ENCODE assay signal across 15 cellular contexts in genomic region chrX:149916745-149917392, GRCh38. TPM values are rescaled to one million over a fixed set of nuclear protein-coding genes. Genes with fewer than 3 reads are reported as not detected.
DNase-seq lines count a peak whose midpoint lies in the region; ATAC-seq, FAIRE-seq and TF ChIP-seq lines count a peak whose summit lies in the region.
"Had no signal": no experiment of that assay in that cellular context is flagged by ENCODE, and none has a peak within 500 bp of the region (broad histone marks: within the 10 kb centered on the region; RNA-seq: fewer than 3 reads in every experiment).

No MANE protein-coding gene starts in this region.

- H3K36me3 Mint-ChIP-seq in activated CD8-positive, alpha-beta T cell treated with anti-CD3 and anti-CD28 coated beads for 36 hours (ENCODE audit: low read depth): peaks cover 1% of the 10 kb centered on the region
- no peaks in the 10 kb centered on the region; the same call in 2 of the 3 replicates for H3K36me3 Mint-ChIP-seq in GM23338 (ENCODE audit: low read depth)
- H3K36me3 Mint-ChIP-seq in H9 (ENCODE audit: insufficient read depth in 1 of 3, low read depth in 3 of 3): peaks cover 0 to 4% (median 3%) of the 10 kb centered on the region in 3 experiments; a peak in 3 of 7 replicates

- H4K5ac ChIP-seq in H9 (ENCODE audit: insufficient read length, low read depth, low read length): no peak overlapping the region

- no peak overlapping the region for H4K91ac ChIP-seq in H9 (ENCODE audit: insufficient read length, low read depth, low read length)

- POLR2A ChIA-PET in activated CD8-positive, alpha-beta T cell treated with anti-CD3 and anti-CD28 coated beads for 36 hours (lab: Charles Lee): no interaction called here

- no peak overlapping the region for H2AK5ac ChIP-seq in H9 (ENCODE audit: insufficient read length, low read length)

- H3T11ph ChIP-seq in H9 (ENCODE audit: low read length): no peak overlapping the region

- H3K36me3 ChIP-seq in GM23338 (ENCODE audit: insufficient read depth): no peaks in the 10 kb centered on the region
- H3K36me3 ChIP-seq: BLaER1, Peyer's patch had no signal

- H3K27ac ChIP-seq in GM23338 (ENCODE audit: low read depth): no peak overlapping the region
- H3K27ac ChIP-seq in H9 (ENCODE audit: insufficient read length, low read depth, low read length): no peak overlapping the region
- H3K27ac ChIP-seq: BLaER1, epithelial cell of prostate, Peyer's patch had no signal

- intact Hi-C loops in activated CD8-positive, alpha-beta T cell treated with anti-CD3 and anti-CD28 coated beads for 36 hours (cut with micrococcal nuclease): no loop called here

- no peak overlapping the region for H3K4ac ChIP-seq in H9 (ENCODE audit: low read depth, low read length)

- H4K8ac ChIP-seq in H9 (replicated peaks; ENCODE audit: insufficient read length, low read depth, low read length): no peak overlapping the region

- no peak overlapping the region for H2AFZ ChIP-seq in GM23338
- H2AFZ ChIP-seq in H9 (ENCODE audit: low read length): no peak overlapping the region

- H3K56ac ChIP-seq in H9 (ENCODE audit: insufficient read length, low read depth, low read length): no peak overlapping the region

- H3K27me3 ChIP-seq in GM23338 (ENCODE audit: insufficient read depth) (no peaks in the 10 kb centered on the region), H9 (ENCODE audit: insufficient read depth, low read length) (no peaks in the 10 kb centered on the region)
- H3K27me3 ChIP-seq: BLaER1, Peyer's patch had no signal

- H3K79me1 ChIP-seq in H9 (ENCODE audit: insufficient read depth, low read depth, low read length, poor library complexity, severe bottlenecking): no peaks in the 10 kb centered on the region

- peak; percentile 14 for TF ChIP-seq CTCF in GM12864 (IDR thresholded peaks at IDR 0.05; ENCODE audit: low read depth, low read length, missing control alignments)
- no peak for TF ChIP-seq CTCF in activated CD8-positive, alpha-beta T cell treated with anti-CD3 and anti-CD28 coated beads for 36 hours (IDR thresholded peaks at IDR 0.05)
- no peak for TF ChIP-seq CTCF in GM23338 (conservative IDR thresholded peaks at IDR 0.05; ENCODE audit: low read depth in 2 of 2)
- no peak for TF ChIP-seq CTCF in H9 (conservative IDR thresholded peaks at IDR 0.05)

- H4K20me1 ChIP-seq in GM23338 (replicated peaks; ENCODE audit: insufficient read depth) (no peaks in the 10 kb centered on the region), H9 (ENCODE audit: control insufficient read depth, insufficient read depth, insufficient read length) (no peaks in the 10 kb centered on the region)
- H4K20me1 ChIP-seq: BLaER1 had no signal

- H3K4me2 ChIP-seq in GM23338 (no peak overlapping the region), H9 (ENCODE audit: insufficient read depth, insufficient read length, low read length) (no peak overlapping the region)
- H3K4me2 ChIP-seq: BLaER1 had no signal

- no peak overlapping the region for H2BK12ac ChIP-seq in H9 (ENCODE audit: insufficient read length, low read depth, low read length)

- H3K9ac ChIP-seq in H9 (ENCODE audit: extremely low read depth, insufficient read length, low read length): no peak overlapping the region
- H3K9ac ChIP-seq: BLaER1 had no signal

- DNase-seq in GM12864 (ENCODE audit: low read depth) (peak; percentile 34), GM19239 (ENCODE audit: insufficient read length, low spot score) (no peak), GM23338 (ENCODE audit: low spot score) (no peak), AG08396 (ENCODE audit: low spot score) (no peak), RPMI8226 (no peak), H9 (no peak)
- DNase-seq in activated CD8-positive, alpha-beta T cell treated with anti-CD3 and anti-CD28 coated beads for 36 hours: peak; percentile 51
- DNase-seq: activated CD4-positive, CD25-positive, alpha-beta regulatory T cell; amygdala; Peyer's patch; stimulated activated CD4-positive, alpha-beta T cell treated with anti-CD3 and anti-CD28 coated beads, Interleukin-2, amount 100 ng/mL, for 48 hours had no signal

- no peak overlapping the region for H2BK15ac ChIP-seq in H9 (ENCODE audit: low read depth, low read length)

- no peak overlapping the region for H2BK5ac ChIP-seq in H9 (ENCODE audit: insufficient read length, low read length)

- peak; percentile 40 for FAIRE-seq in GM19239 (lab: Jason Lieb, UNC)
- FAIRE-seq: islet of Langerhans had no signal

- peaks cover 14% of the 10 kb centered on the region for H3K4me1 Mint-ChIP-seq in activated CD8-positive, alpha-beta T cell treated with anti-CD3 and anti-CD28 coated beads for 36 hours (ENCODE audit: low read depth)
- no peaks in the 10 kb centered on the region for H3K4me1 Mint-ChIP-seq in GM23338
- H3K4me1 Mint-ChIP-seq in H9: no peaks in the 10 kb centered on the region

- H3K27ac Mint-ChIP-seq in activated CD8-positive, alpha-beta T cell treated with anti-CD3 and anti-CD28 coated beads for 36 hours: peak overlapping the region; percentile 59
- H3K27ac Mint-ChIP-seq in GM23338 (no peak overlapping the region), H9 (no peak overlapping the region)

- no peaks in the 10 kb centered on the region for H3K9me2 ChIP-seq in GM23338 (ENCODE audit: insufficient read depth)

- H3K14ac ChIP-seq in H9 (ENCODE audit: insufficient read depth, low read length): no peak overlapping the region

- H2BK120ac ChIP-seq in H9 (ENCODE audit: low read depth, low read length, poor library complexity, severe bottlenecking): no peak overlapping the region

- no peak overlapping the region for H3K4me3 ChIP-seq in GM12864 (ENCODE audit: low read depth, low read length)
- H3K4me3 ChIP-seq in GM23338: no peak overlapping the region
- H3K4me3 ChIP-seq: BLaER1, Peyer's patch had no signal

- no peak overlapping the region for H3K18ac ChIP-seq in H9 (ENCODE audit: insufficient read length, low read depth, low read length)

- ATAC-seq in HG03039 (IDR thresholded peaks at IDR 0.05; ENCODE audit: unreplicated experiment) (peak; percentile 73), GM23338 (no peak)
- peak; percentile 97 for ATAC-seq in activated CD8-positive, alpha-beta T cell treated with anti-CD3 and anti-CD28 coated beads for 36 hours

- no peaks in the 10 kb centered on the region for H3F3A ChIP-seq in GM23338 (replicated peaks; ENCODE audit: low read depth)

- H3K9me3 Mint-ChIP-seq in activated CD8-positive, alpha-beta T cell treated with anti-CD3 and anti-CD28 coated beads for 36 hours: peaks cover 5% of the 10 kb centered on the region
- H3K9me3 Mint-ChIP-seq in GM23338: no peaks in the 10 kb centered on the region
- peaks cover 31 to 37% of the 10 kb centered on the region in 2 experiments for H3K9me3 Mint-ChIP-seq in H9

- no peaks in the 10 kb centered on the region for H3K4me1 ChIP-seq in GM23338 (ENCODE audit: insufficient read depth)
- no peaks in the 10 kb centered on the region for H3K4me1 ChIP-seq in H9 (ENCODE audit: insufficient read depth, low read length)
- H3K4me1 ChIP-seq: BLaER1, Peyer's patch had no signal

- WGBS in H9 (ENCODE audit: extremely low coverage, insufficient read length, low lambda C conversion rate): no CpG with 5 or more reads among the region's 3 CpGs

- H3K9me3 ChIP-seq in H9 (ENCODE audit: control insufficient read depth, low read depth, low read length): peaks cover 8% of the 10 kb centered on the region
- H3K9me3 ChIP-seq: BLaER1, Peyer's patch had no signal

- H3K79me2 ChIP-seq in GM23338 (replicated peaks; ENCODE audit: insufficient read depth) (no peaks in the 10 kb centered on the region), H9 (ENCODE audit: insufficient read depth, low read length) (no peaks in the 10 kb centered on the region)

- H3K27me3 Mint-ChIP-seq in activated CD8-positive, alpha-beta T cell treated with anti-CD3 and anti-CD28 coated beads for 36 hours: no peaks in the 10 kb centered on the region
- H3K27me3 Mint-ChIP-seq in GM23338 (ENCODE audit: insufficient read depth, low read depth, poor library complexity): peaks cover 2% of the 10 kb centered on the region
- no peaks in the 10 kb centered on the region for H3K27me3 Mint-ChIP-seq in H9 (ENCODE audit: low read depth)

- H3K23ac ChIP-seq in H9 (ENCODE audit: insufficient read length, low read depth, low read length): no peak overlapping the region

- no peak overlapping the region for H3K4me3 Mint-ChIP-seq in activated CD8-positive, alpha-beta T cell treated with anti-CD3 and anti-CD28 coated beads for 36 hours
- H3K4me3 Mint-ChIP-seq in GM23338 (no peak overlapping the region), H9 (no peak overlapping the region)

- CTCF ChIA-PET in activated CD8-positive, alpha-beta T cell treated with anti-CD3 and anti-CD28 coated beads for 36 hours (lab: Charles Lee): interaction anchor here (0.8 to 1.2 kb wide), 3 partner anchors 21 to 114 kb away, joined by 3 read pairs; partner anchors contain the start of gene EOLA2

- H2BK20ac ChIP-seq in H9 (ENCODE audit: low read depth, low read length, poor library complexity, severe bottlenecking): no peak overlapping the region

- no peaks in the 10 kb centered on the region for H3K23me2 ChIP-seq in H9 (ENCODE audit: insufficient read length, low read depth, low read length, poor library complexity, severe bottlenecking)

TF ChIP-seq in GM23338, 12 proteins besides CTCF, POLR2A, EP300 and RAD21 (continues in another document):
- no peak for TF ChIP-seq NANOG (IDR thresholded peaks at IDR 0.05; ENCODE audit: borderline replicate concordance)
- TF ChIP-seq STAT1 (IDR thresholded peaks at IDR 0.05; ENCODE audit: unreplicated experiment): no peak
- no peak for TF ChIP-seq CREB1 (CRISPR knock-in tag; IDR thresholded peaks at IDR 0.05; ENCODE audit: low read depth)
- TF ChIP-seq ZNF114 (CRISPR knock-in tag; IDR thresholded peaks at IDR 0.05): no peak

RNA-seq across cellular contexts. Expression of gene HSFX4, which starts 12.5 kb away (rescaled TPM):
- total RNA-seq in activated CD8-positive, alpha-beta T cell treated with anti-CD3 and anti-CD28 coated beads for 36 hours: not detected
- not detected in 2 replicates for total RNA-seq in GM23338 (2014; rRNA removed; shearing (Covaris generic))
- not detected in 2 replicates for polyA plus RNA-seq in GM23338 (2016; fragmentation: Nextera tagmentation; extraction: Ambion mirVana)
- not detected in 2 replicates for total RNA-seq in H9 (2021)
- total RNA-seq: Peyer's patch had no signal

RNA-seq across cellular contexts. Expression of gene EOLA2, which starts 21.4 kb away (rescaled TPM):
- total RNA-seq in activated CD8-positive, alpha-beta T cell treated with anti-CD3 and anti-CD28 coated beads for 36 hours: 10 to 100 TPM; 23.2 to 25.8 TPM
- 23.0 and 25.1 TPM in 2 replicates for total RNA-seq in GM23338 (2014; rRNA removed; shearing (Covaris generic))
- 22.1 and 24.4 TPM in 2 replicates for polyA plus RNA-seq in GM23338 (2016; fragmentation: Nextera tagmentation; extraction: Ambion mirVana)
- total RNA-seq in H9 (2021): 38.9 and 39.6 TPM in 2 replicates

RNA-seq across cellular contexts. Expression of gene MAGEA8, which starts 35.9 kb away (rescaled TPM):
- not detected for total RNA-seq in activated CD8-positive, alpha-beta T cell treated with anti-CD3 and anti-CD28 coated beads for 36 hours
- total RNA-seq in GM23338 (2014; rRNA removed; shearing (Covaris generic)): not detected in 2 replicates
- polyA plus RNA-seq in GM23338 (2016; fragmentation: Nextera tagmentation; extraction: Ambion mirVana): not detected in 2 replicates
- total RNA-seq in H9 (2021): not detected in 2 replicates
- total RNA-seq: Peyer's patch had no signal

Comparison
In these comparisons a context has a peak if more than half of its experiments do, and no peak if none do; other contexts are left out.
1. DNase-seq: peak in GM12864 (single experiment) and activated CD8-positive, alpha-beta T cell treated with anti-CD3 and anti-CD28 coated beads for 36 hours (single experiment); none in GM19239 (single experiment), GM23338 (single experiment), AG08396 (single experiment), RPMI8226 (single experiment) and H9 (single experiment).